Comparison of ENCODE assay signal across 7 cellular contexts in the genomic region with DNA sequence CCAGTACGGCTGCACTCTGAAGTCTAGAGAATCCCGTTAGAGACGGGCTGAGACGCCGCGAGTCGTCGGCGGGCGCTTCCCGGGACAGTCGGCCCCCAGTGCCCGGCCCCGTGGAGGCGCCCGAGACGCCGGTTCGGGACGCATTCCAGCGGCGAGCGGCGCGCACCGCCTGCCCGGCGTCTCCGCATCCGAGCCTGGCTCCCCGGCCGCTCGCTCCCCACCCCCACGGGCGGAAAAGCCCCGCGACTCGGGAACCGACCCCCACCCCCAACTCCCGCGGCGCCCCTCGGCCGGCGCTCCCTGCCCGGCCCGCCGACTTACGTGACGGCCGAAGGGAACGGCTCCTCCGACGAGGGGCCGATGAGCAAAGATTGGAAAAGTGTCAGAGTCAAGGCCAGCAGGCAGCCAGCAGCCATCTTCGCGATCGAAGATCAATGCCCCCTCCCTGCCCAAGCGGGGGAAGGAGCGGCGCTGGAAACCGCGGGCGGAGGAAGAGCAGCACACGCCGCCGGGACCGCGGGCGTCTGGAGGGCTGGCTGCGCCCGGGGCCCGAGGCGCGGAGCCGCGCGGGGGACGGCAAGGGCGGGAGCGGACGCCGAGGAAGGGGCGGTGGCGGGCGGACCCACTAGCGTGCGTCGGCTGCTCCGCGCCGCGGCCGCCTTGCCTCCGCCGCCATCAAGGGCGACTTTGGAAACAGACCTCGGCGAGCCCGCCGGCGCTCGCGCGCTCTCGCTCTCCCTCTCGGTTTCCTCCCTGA.
DNase-seq lines count a peak whose midpoint lies in the region; ATAC-seq and TF ChIP-seq lines count a peak whose summit lies in the region.

CACNA2D1 (minus strand) TSS at position 734 of the 757 bp plus-strand sequence.

- peak; percentile 41 for ATAC-seq in HG02885 (IDR thresholded peaks at IDR 0.05; ENCODE audit: poor library complexity, unreplicated experiment)
- ATAC-seq in HG02884 (IDR thresholded peaks at IDR 0.05; ENCODE audit: unreplicated experiment), result no peak

- H3K4me1 Mint-ChIP-seq in nephron, result peaks cover 10% of the 10 kb centered on the region

- peak within 1 kb of the TSS; percentile 96 to 99 (median 98) for H3K4me3 Mint-ChIP-seq in nephron

- H3K4me3 ChIP-seq in WI38 (ENCODE audit: low read depth, low read length) (peak within 1 kb of the TSS; percentile 82), foreskin fibroblast (ENCODE audit: low read depth in 1 of 2, low read length in 2 of 2) (peak within 1 kb of the TSS; percentile 53 to 83)

- peak; percentile 44 for DNase-seq in EL
- peak; percentile 38 to 77 for DNase-seq in foreskin fibroblast
- DNase-seq in T-helper 9 cell, result no peak

- H3K27ac Mint-ChIP-seq in nephron, result peak within 1 kb of the TSS; percentile 78 to 97 (median 97)

- no peaks in the 10 kb centered on the region for H3K9me3 Mint-ChIP-seq in nephron

- no peaks in the 10 kb centered on the region for H3K36me3 Mint-ChIP-seq in nephron (ENCODE audit: low read depth)

- peaks cover 20% of the 10 kb centered on the region for H3K27me3 Mint-ChIP-seq in nephron (ENCODE audit: low read depth)

- TF ChIP-seq CTCF in WI38 (IDR thresholded peaks at IDR 0.05; ENCODE audit: low read depth, low read length), result no peak
- no peak for TF ChIP-seq CTCF in foreskin fibroblast (IDR thresholded peaks at IDR 0.05; ENCODE audit: low read depth, low read length)
- no peak for TF ChIP-seq CTCF in nephron (IDR thresholded peaks at IDR 0.05; ENCODE audit: unreplicated experiment in 3 of 3)
